Comparison of ENCODE assay signal across 8 cellular contexts in the genomic region with DNA sequence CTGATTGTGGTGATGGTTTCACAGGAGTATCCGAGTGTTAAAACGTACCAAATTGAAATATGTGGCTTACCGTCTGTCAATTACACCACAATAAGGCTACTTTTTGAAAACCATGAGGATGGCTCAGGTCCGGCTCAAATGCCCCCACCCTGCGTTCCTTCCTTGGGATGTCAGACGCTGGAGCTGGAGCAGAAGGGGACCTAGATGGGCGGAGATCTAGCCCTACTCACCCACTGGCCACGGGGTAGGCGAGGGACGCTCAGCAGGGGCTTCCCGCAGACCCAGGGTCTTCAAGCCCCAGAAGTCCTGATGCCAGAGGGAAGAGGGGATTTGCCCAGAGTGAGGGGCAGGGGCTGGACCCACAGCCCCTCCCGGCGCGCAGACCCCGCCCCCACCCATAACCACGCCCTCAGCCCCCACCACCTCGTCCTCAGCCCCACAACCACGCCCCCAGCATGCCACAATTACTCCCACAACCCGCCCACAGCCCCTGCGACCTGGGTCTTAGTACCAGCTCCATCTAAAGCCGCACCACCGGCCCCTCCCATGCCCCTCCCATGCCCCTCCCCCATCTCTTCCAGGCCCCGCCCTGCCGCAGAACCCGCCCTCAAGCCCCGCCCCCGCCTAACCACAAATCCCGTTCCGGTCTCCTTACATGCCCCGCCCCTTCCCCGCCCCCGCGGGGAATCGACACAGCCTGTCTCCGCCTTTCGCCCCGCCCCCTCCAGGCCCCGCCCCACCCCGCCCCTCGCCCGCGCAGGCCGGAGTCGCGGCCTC.
DNase-seq lines count a peak whose midpoint lies in the region; ATAC-seq and TF ChIP-seq lines count a peak whose summit lies in the region.

Gene LRRC3 (plus strand): TSS at position 764 of the 777 bp plus-strand sequence. CDS start 1,135 bp downstream, outside the sequence.

- ATAC-seq in GM19351 (IDR thresholded peaks at IDR 0.05; ENCODE audit: unreplicated experiment) = no peak

- no peaks in the 10 kb centered on the region for H3K9me3 ChIP-seq in iPS-15b (ENCODE audit: control insufficient read depth, insufficient read depth, low read length)

- TF ChIP-seq CTCF in LNCaP clone FGC (IDR thresholded peaks at IDR 0.05; ENCODE audit: control insufficient read depth, extremely low read depth, insufficient read depth) = no peak

- peaks cover 5% of the 10 kb centered on the region for H3K36me3 ChIP-seq in iPS-15b (ENCODE audit: control insufficient read depth, insufficient read depth, low read length)

- H3K27ac ChIP-seq in skin epidermis = peak within 1 kb of the TSS in 13 of 21 experiments; percentile 17 to 77 (median 55)

- peak within 1 kb of the TSS; percentile 62 for H3K4me3 ChIP-seq in LNCaP clone FGC (ENCODE audit: low read depth, low read length)
- H3K4me3 ChIP-seq in iPS-15b (ENCODE audit: low read depth, low read length) = peak within 1 kb of the TSS; percentile 77
- H3K4me3 ChIP-seq in skin epidermis = peak within 1 kb of the TSS; percentile 56 to 89 (median 84)

- H3K9ac ChIP-seq in iPS-15b (ENCODE audit: low read depth, low read length) = no peak within 1 kb of the TSS

- H3K27me3 ChIP-seq in iPS-15b (ENCODE audit: control insufficient read depth, insufficient read depth, low read length) = peaks cover 3% of the 10 kb centered on the region

- peak; percentile 40 for DNase-seq in ELR (ENCODE audit: low read depth)
- DNase-seq in LNCaP clone FGC (ENCODE audit: low read depth) = peak; percentile 51
- peak; percentile 54 to 82 (median 78) for DNase-seq in T-helper 2 cell
- peak; percentile 91 for DNase-seq in astrocyte of the hippocampus (ENCODE audit: low read depth, low spot score)
- DNase-seq in HPDE6-E6E7 (ENCODE audit: extremely low spot score) = no peak

- H3K4me1 ChIP-seq in iPS-15b (ENCODE audit: control insufficient read depth, insufficient read depth, low read length) = no peaks in the 10 kb centered on the region
